ENCODE assay signal across 9 cellular contexts in the genomic region with DNA sequence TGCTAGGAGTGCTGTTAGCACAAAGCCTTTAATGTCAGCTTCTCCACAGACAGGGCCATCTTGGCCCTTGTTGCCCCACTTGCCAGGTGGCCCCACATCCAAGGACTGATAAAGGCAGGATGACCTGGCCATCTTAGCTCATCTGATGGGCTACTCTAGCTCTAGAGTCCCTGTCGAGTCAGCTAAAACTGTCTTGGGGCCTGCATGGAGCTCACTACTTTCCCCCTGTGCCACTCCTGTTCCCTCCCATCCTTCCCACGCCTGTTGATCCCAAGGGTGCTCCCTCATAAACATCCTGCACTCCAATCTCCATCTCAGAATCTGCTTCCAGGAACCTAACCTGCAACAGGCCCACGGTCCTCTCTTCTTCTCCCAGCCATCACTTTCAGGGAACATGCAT. TPM values are rescaled to one million over a fixed set of nuclear protein-coding genes. Genes with fewer than 3 reads are reported as not detected.
DNase-seq lines count a peak whose midpoint lies in the region; ATAC-seq, FAIRE-seq and TF ChIP-seq lines count a peak whose summit lies in the region.
"Had no signal": no experiment of that assay in that cellular context is flagged by ENCODE, and none has a peak within 500 bp of the region (broad histone marks: within the 10 kb centered on the region; RNA-seq: fewer than 3 reads in every experiment).

No MANE protein-coding gene starts in this region.

- peaks cover 35% of the 10 kb centered on the region for H3K27me3 Mint-ChIP-seq in astrocyte (ENCODE audit: low read depth, unreplicated experiment)
- H3K27me3 Mint-ChIP-seq in naive thymus-derived CD4-positive, alpha-beta T cell = peaks cover 0 to 2% (median 0%) of the 10 kb centered on the region in 5 donors

- H3K4me1 ChIP-seq in HepG2 (ENCODE audit: insufficient read depth, low read length) (peaks cover 31% of the 10 kb centered on the region), right lobe of liver (peaks cover 0 to 4% (median 0%) of the 10 kb centered on the region in 4 donors), astrocyte (ENCODE audit: insufficient read depth, low read length) (peaks cover 12% of the 10 kb centered on the region), uterus (peaks cover 0 to 8% of the 10 kb centered on the region in 2 donors)
- peaks cover 25 to 29% of the 10 kb centered on the region in 2 donors for H3K4me1 ChIP-seq in naive thymus-derived CD4-positive, alpha-beta T cell (ENCODE audit: control insufficient read depth in 2 of 2, insufficient read depth in 2 of 2, low read length in 2 of 2)

- no peak for TF ChIP-seq POLR2A in HepG2 (IDR thresholded peaks at IDR 0.05; ENCODE audit: insufficient read depth in 1 of 2, low read depth in 2 of 2, low read length in 2 of 2)
- no peak for TF ChIP-seq POLR2A in right lobe of liver (IDR thresholded peaks at IDR 0.05)
- no peak for TF ChIP-seq POLR2A in uterus (IDR thresholded peaks at IDR 0.05)

- whole genome bisulfite sequencing in HepG2 (ENCODE audit: low lambda C conversion rate) = 22% methylated on average over 3 of the region's 3 CpGs
- WGBS in right lobe of liver (ENCODE audit: insufficient coverage, low coverage, low lambda C conversion rate, missing lambda C conversion rate) = 89% methylated on average over 3 of the region's 3 CpGs

- H3K27ac ChIP-seq in HepG2 (ENCODE audit: extremely low read length, insufficient read depth, low read length) (no peak overlapping the region), right lobe of liver (no peak overlapping the region), astrocyte (ENCODE audit: low read depth, low read length) (no peak overlapping the region), uterus (peak overlapping the region; percentile 80 to 83)
- H3K27ac ChIP-seq in naive thymus-derived CD4-positive, alpha-beta T cell (ENCODE audit: low read depth, low read length) = peak overlapping the region; percentile 82
- H3K27ac ChIP-seq: PC-9 had no signal

- H3K4me2 ChIP-seq in HepG2 (ENCODE audit: low read depth, low read length) (peak overlapping the region; percentile 87), astrocyte (ENCODE audit: low read length) (peak overlapping the region; percentile 89)
- H3K4me2 ChIP-seq: PC-9 had no signal

- ATAC-seq in HepG2 (peak; percentile 23), right lobe of liver (no peak), GM21515 (IDR thresholded peaks at IDR 0.05; ENCODE audit: unreplicated experiment) (no peak), GM21619 (IDR thresholded peaks at IDR 0.05; ENCODE audit: unreplicated experiment) (no peak)
- no peak for ATAC-seq in naive thymus-derived CD4-positive, alpha-beta T cell

- TF ChIP-seq CTCF in HepG2 (CRISPR knock-in tag; IDR thresholded peaks at IDR 0.05) = no peak
- no peak for TF ChIP-seq CTCF in right lobe of liver (IDR thresholded peaks at IDR 0.05)
- TF ChIP-seq CTCF in astrocyte (IDR thresholded peaks at IDR 0.05; ENCODE audit: insufficient read depth, low read depth, low read length) = no peak
- no peak for TF ChIP-seq CTCF in uterus (IDR thresholded peaks at IDR 0.05)

- intact Hi-C loops in HepG2 (cut with micrococcal nuclease; ENCODE audit: unreplicated experiment) (loop anchor here (10.0 kb wide), 1 partner anchor 53 kb away; no protein-coding TSS in a partner anchor), right lobe of liver (cut with DNase I) (no loop called here), uterus (cut with DNase I; ENCODE audit: low total_unique reads) (no loop called here)
- intact Hi-C loops in naive thymus-derived CD4-positive, alpha-beta T cell (cut with micrococcal nuclease) = loop anchor here (5.0 kb wide), 2 partner anchors 74 to 234 kb away; a partner anchor contains a TSS

- no peak for TF ChIP-seq RAD21 in HepG2 (CRISPR knock-in tag; IDR thresholded peaks at IDR 0.05)

- H3K4me3 ChIP-seq in HepG2 (replicated peaks in 1 of 3; ENCODE audit: insufficient read depth in 1 of 3, low read depth in 2 of 3, low read length in 3 of 3) (peak overlapping the region; percentile 49 to 69 (median 56); a peak in 5 of 6 replicates), right lobe of liver (no peak overlapping the region), astrocyte (ENCODE audit: insufficient read depth, low read depth, low read length) (peak overlapping the region; percentile 65), uterus (peak overlapping the region in 1 of 2 donors; percentile 56)
- H3K4me3 ChIP-seq in naive thymus-derived CD4-positive, alpha-beta T cell (ENCODE audit: low read length) = peak overlapping the region; percentile 83
- H3K4me3 ChIP-seq: PC-9 had no signal

- peaks cover 4% of the 10 kb centered on the region for H3K9me3 Mint-ChIP-seq in astrocyte (ENCODE audit: unreplicated experiment)
- peaks cover 0 to 4% (median 0%) of the 10 kb centered on the region in 11 donors for H3K9me3 Mint-ChIP-seq in naive thymus-derived CD4-positive, alpha-beta T cell

- in situ Hi-C loops in HepG2 (cut with HindIII; ENCODE audit: extremely low pct_ligation_motif_present, low pct_unique_long_range_greater_than_20kb) = no loop called here

- no peak overlapping the region for H2AFZ ChIP-seq in HepG2 (ENCODE audit: low read length)
- H2AFZ ChIP-seq in astrocyte (ENCODE audit: low read depth, low read length) = peak overlapping the region; percentile 99
- H2AFZ ChIP-seq: PC-9 had no signal

- H3K36me3 Mint-ChIP-seq in astrocyte (ENCODE audit: low read depth, unreplicated experiment) = peaks cover 2% of the 10 kb centered on the region
- H3K36me3 Mint-ChIP-seq in naive thymus-derived CD4-positive, alpha-beta T cell = peaks cover 0 to 29% (median 4%) of the 10 kb centered on the region in 5 donors

- H3K79me2 ChIP-seq in HepG2 (ENCODE audit: insufficient read depth, low read length) (no peaks in the 10 kb centered on the region), astrocyte (ENCODE audit: insufficient read depth, low read length) (peaks cover 3% of the 10 kb centered on the region)

- no peak for DNase-seq in HepG2 (ENCODE audit: low spot score)
- DNase-seq in right lobe of liver = no peak
- DNase-seq in astrocyte (ENCODE audit: low read depth) = no peak
- no peak for DNase-seq in naive thymus-derived CD4-positive, alpha-beta T cell
- DNase-seq in uterus = no peak
- DNase-seq in inferior parietal cortex (ENCODE audit: extremely low spot score) = no peak
- DNase-seq: PC-9 had no signal

- no peaks in the 10 kb centered on the region for H3K36me3 ChIP-seq in HepG2 (replicated peaks in 1 of 2; ENCODE audit: control insufficient read depth in 1 of 2, insufficient read depth in 2 of 2, low read length in 2 of 2)
- no peaks in the 10 kb centered on the region for H3K36me3 ChIP-seq in right lobe of liver
- H3K36me3 ChIP-seq in astrocyte (ENCODE audit: insufficient read depth, low read length) = no peaks in the 10 kb centered on the region
- peaks cover 0 to 10% (median 0%) of the 10 kb centered on the region in 3 experiments for H3K36me3 ChIP-seq in naive thymus-derived CD4-positive, alpha-beta T cell (ENCODE audit: control insufficient read depth in 2 of 3, insufficient read depth in 3 of 3, low read length in 3 of 3)
- H3K36me3 ChIP-seq in uterus = no peaks in the 10 kb centered on the region

- H3K9ac ChIP-seq in HepG2 (ENCODE audit: insufficient read depth, low read depth, low read length) = peak overlapping the region; percentile 64
- peak overlapping the region; percentile 86 for H3K9ac ChIP-seq in astrocyte (ENCODE audit: low read length)

- BruUV-seq in HepG2 (replicated peaks; lab: Mats Ljungman, UMichigan) = no TSS peak

- no peaks in the 10 kb centered on the region for H4K20me1 ChIP-seq in HepG2 (ENCODE audit: insufficient read depth, low read length)
- no peaks in the 10 kb centered on the region for H4K20me1 ChIP-seq in astrocyte (ENCODE audit: insufficient read depth, low read length)

- peaks cover 4% of the 10 kb centered on the region for H3K4me1 Mint-ChIP-seq in astrocyte (ENCODE audit: low read depth, unreplicated experiment)
- H3K4me1 Mint-ChIP-seq in naive thymus-derived CD4-positive, alpha-beta T cell = peaks cover 38 to 57% (median 48%) of the 10 kb centered on the region in 7 donors

- H3K9me3 ChIP-seq in HepG2 (ENCODE audit: low read length) (no peaks in the 10 kb centered on the region), right lobe of liver (no peaks in the 10 kb centered on the region), astrocyte (ENCODE audit: insufficient read depth, low read depth, low read length) (no peaks in the 10 kb centered on the region), uterus (no peaks in the 10 kb centered on the region)
- H3K9me3 ChIP-seq in naive thymus-derived CD4-positive, alpha-beta T cell (ENCODE audit: control insufficient read depth in 2 of 3, low read length in 3 of 3) = no peaks in the 10 kb centered on the region

- no peak for TF ChIP-seq EP300 in HepG2 (IDR thresholded peaks at IDR 0.05; ENCODE audit: low read depth in 2 of 2, low read length in 2 of 2)
- no peak for TF ChIP-seq EP300 in HepG2 (CRISPR knock-in tag; IDR thresholded peaks at IDR 0.05; ENCODE audit: borderline replicate concordance)

- H3K27me3 ChIP-seq in HepG2 (ENCODE audit: control insufficient read depth in 1 of 2, insufficient read depth in 2 of 2, low read length in 2 of 2) = no peaks in the 10 kb centered on the region
- H3K27me3 ChIP-seq in right lobe of liver = no peaks in the 10 kb centered on the region
- H3K27me3 ChIP-seq in astrocyte (ENCODE audit: insufficient read depth, low read length) = no peaks in the 10 kb centered on the region
- H3K27me3 ChIP-seq in naive thymus-derived CD4-positive, alpha-beta T cell (ENCODE audit: control insufficient read depth in 2 of 2, insufficient read depth in 2 of 2, low read length in 2 of 2) = no peaks in the 10 kb centered on the region
- no peaks in the 10 kb centered on the region for H3K27me3 ChIP-seq in uterus

- POLR2A ChIA-PET in HepG2 (lab: Yijun Ruan, JAX) = interaction anchor here (1.5 to 1.6 kb wide), 2 partner anchors 48 to 51 kb away, joined by 7 read pairs; a partner anchor contains a TSS
- POLR2A ChIA-PET in naive thymus-derived CD4-positive, alpha-beta T cell (lab: Charles Lee) = interaction anchor here (0.8 to 2.9 kb wide), 16 partner anchors 9 to 196 kb away, joined by 3 to 23 read pairs (median 6); a partner anchor contains a TSS

- no peak overlapping the region for H3K27ac Mint-ChIP-seq in astrocyte (ENCODE audit: unreplicated experiment)
- peak overlapping the region; percentile 80 to 97 (median 90) for H3K27ac Mint-ChIP-seq in naive thymus-derived CD4-positive, alpha-beta T cell

- CTCF ChIA-PET in HepG2 (lab: Yijun Ruan, JAX; ENCODE audit: low intra/inter-chr PET ratio, low total read pairs) = no interaction called here
- CTCF ChIA-PET in naive thymus-derived CD4-positive, alpha-beta T cell (lab: Charles Lee) = interaction anchor here (1.1 to 1.3 kb wide), 2 partner anchors 31 to 32 kb away, joined by 3 to 6 read pairs; a partner anchor contains a TSS

- FAIRE-seq in HepG2 (lab: Jason Lieb, UNC) = no peak
- FAIRE-seq in astrocyte (lab: Jason Lieb, UNC) = no peak

- H3K4me3 Mint-ChIP-seq in astrocyte (ENCODE audit: unreplicated experiment) = peak overlapping the region; percentile 73
- H3K4me3 Mint-ChIP-seq in naive thymus-derived CD4-positive, alpha-beta T cell = peak overlapping the region; percentile 75 to 93 (median 83)

RNA-seq across cellular contexts. Expression of a gene that starts 0.7 kb away (rescaled TPM):
- total RNA-seq in HepG2 (2016; rRNA removed; fragmentation: Illumina TruSeq; extraction: Trizol) (10.5 and 14.1 TPM in 2 replicates), right lobe of liver (1 to 10 TPM; 1.6 to 4.3 (median 2.7) TPM), astrocyte (4.2 and 5.7 TPM in 2 replicates), uterus (100 to 1,000 TPM in 1 of 4 donors, 10 to 100 TPM in 1, 1 to 10 TPM in 2; 1.8 to 125 (median 9.6) TPM)
- total RNA-seq in HepG2 (2016; cell fraction: cytosol; rRNA removed; fragmentation: Illumina TruSeq; extraction: Trizol; ENCODE audit: low read depth) = 8.7 and 9.3 TPM in 2 replicates
- total RNA-seq in HepG2 (2016; cell fraction: insoluble cytoplasmic fraction; rRNA removed; fragmentation: Illumina TruSeq; extraction: Trizol) = 9.7 and 15.2 TPM in 2 replicates
- total RNA-seq in HepG2 (2016; cell fraction: membrane; rRNA removed; fragmentation: Illumina TruSeq; extraction: Trizol) = 13.8 and 16.2 TPM in 2 replicates
- 10.8 and 12.2 TPM in 2 replicates for total RNA-seq in HepG2 (2016; cell fraction: nucleus; rRNA removed; fragmentation: Illumina TruSeq; extraction: Trizol)
- polyA plus RNA-seq in HepG2 (2011; rRNA removed) = 16.2 and 17.2 TPM in 2 replicates
- 16.8 and 17.0 TPM in 2 replicates for polyA plus RNA-seq in HepG2 (2011; cell fraction: cytosol; rRNA removed)
- 8.6 and 8.7 TPM in 2 replicates for polyA plus RNA-seq in HepG2 (2011; cell fraction: nucleus; rRNA removed)
- 6.8 and 8.6 TPM in 2 replicates for polyA plus RNA-seq in HepG2 (2012)
- 11.6 and 12.7 TPM in 2 replicates for polyA plus RNA-seq in HepG2 (2016; cell fraction: cytosol; fragmentation: Illumina TruSeq; extraction: Trizol; ENCODE audit: low read depth)
- 11.0 and 12.6 TPM in 2 replicates for polyA plus RNA-seq in HepG2 (2016; cell fraction: insoluble cytoplasmic fraction; fragmentation: Illumina TruSeq; extraction: Trizol; ENCODE audit: low read depth)
- 14.9 and 18.3 TPM in 2 replicates for polyA plus RNA-seq in HepG2 (2016; cell fraction: membrane; fragmentation: Illumina TruSeq; extraction: Trizol; ENCODE audit: low read depth)
- polyA plus RNA-seq in HepG2 (2016; cell fraction: nucleus; fragmentation: Illumina TruSeq; extraction: Trizol; ENCODE audit: insufficient read depth, low read depth) = 22.5 and 22.7 TPM in 2 replicates
- 14.0 TPM in 1 of 2 replicates, not detected in the other for polyA minus RNA-seq in HepG2 (2011; rRNA and poly(A)+ RNA removed; ENCODE audit: low replicate concordance)
- polyA minus RNA-seq in HepG2 (2011; cell fraction: cytosol; rRNA and poly(A)+ RNA removed) = 7.2 and 8.1 TPM in 2 replicates
- 3.7 and 3.9 TPM in 2 replicates for polyA minus RNA-seq in HepG2 (2011; cell fraction: nucleus; rRNA and poly(A)+ RNA removed)
- 10 to 100 TPM; 14.8 to 32.8 (median 29.2) TPM for total RNA-seq in naive thymus-derived CD4-positive, alpha-beta T cell
- polyA plus RNA-seq in naive thymus-derived CD4-positive, alpha-beta T cell = 10 to 100 TPM; 46.0 to 51.6 TPM
- total RNA-seq: PC-9 had no signal

RNA-seq across cellular contexts. Expression of a gene that starts 31.4 kb away (rescaled TPM):
- total RNA-seq in HepG2 (2016; rRNA removed; fragmentation: Illumina TruSeq; extraction: Trizol) = not detected in 2 replicates
- total RNA-seq in HepG2 (2016; cell fraction: cytosol; rRNA removed; fragmentation: Illumina TruSeq; extraction: Trizol; ENCODE audit: low read depth) = not detected in 2 replicates
- total RNA-seq in HepG2 (2016; cell fraction: insoluble cytoplasmic fraction; rRNA removed; fragmentation: Illumina TruSeq; extraction: Trizol) = not detected in 2 replicates
- not detected in 2 replicates for total RNA-seq in HepG2 (2016; cell fraction: membrane; rRNA removed; fragmentation: Illumina TruSeq; extraction: Trizol)
- not detected in 2 replicates for total RNA-seq in HepG2 (2016; cell fraction: nucleus; rRNA removed; fragmentation: Illumina TruSeq; extraction: Trizol)
- not detected in 2 replicates for polyA plus RNA-seq in HepG2 (2011; rRNA removed)
- not detected in 2 replicates for polyA plus RNA-seq in HepG2 (2011; cell fraction: cytosol; rRNA removed)
- not detected in 2 replicates for polyA plus RNA-seq in HepG2 (2011; cell fraction: nucleus; rRNA removed)
- not detected in 2 replicates for polyA plus RNA-seq in HepG2 (2012)
- not detected in 2 replicates for polyA plus RNA-seq in HepG2 (2016; cell fraction: cytosol; fragmentation: Illumina TruSeq; extraction: Trizol; ENCODE audit: low read depth)
- not detected in 2 replicates for polyA plus RNA-seq in HepG2 (2016; cell fraction: insoluble cytoplasmic fraction; fragmentation: Illumina TruSeq; extraction: Trizol; ENCODE audit: low read depth)
- polyA plus RNA-seq in HepG2 (2016; cell fraction: membrane; fragmentation: Illumina TruSeq; extraction: Trizol; ENCODE audit: low read depth) = not detected in 2 replicates
- polyA plus RNA-seq in HepG2 (2016; cell fraction: nucleus; fragmentation: Illumina TruSeq; extraction: Trizol; ENCODE audit: insufficient read depth, low read depth) = not detected in 2 replicates
- polyA minus RNA-seq in HepG2 (2011; rRNA and poly(A)+ RNA removed; ENCODE audit: low replicate concordance) = not detected in 2 replicates
- polyA minus RNA-seq in HepG2 (2011; cell fraction: cytosol; rRNA and poly(A)+ RNA removed) = not detected in 2 replicates
- not detected in 2 replicates for polyA minus RNA-seq in HepG2 (2011; cell fraction: nucleus; rRNA and poly(A)+ RNA removed)
- not detected for total RNA-seq in right lobe of liver
- not detected in 2 replicates for total RNA-seq in astrocyte
- 10 to 100 TPM; 12.0 to 87.1 (median 49.8) TPM for total RNA-seq in naive thymus-derived CD4-positive, alpha-beta T cell
- polyA plus RNA-seq in naive thymus-derived CD4-positive, alpha-beta T cell = 1 to 10 TPM; 6.8 to 6.9 TPM
- total RNA-seq in uterus = under 1 TPM in 2 of 4 donors, not detected in 2; 0.28 to 0.49 TPM
- total RNA-seq: PC-9 had no signal

RNA-seq across cellular contexts. Expression of a gene that starts 48.6 kb away (rescaled TPM):
- total RNA-seq in HepG2 (2016; rRNA removed; fragmentation: Illumina TruSeq; extraction: Trizol) (44.7 and 47.8 TPM in 2 replicates), right lobe of liver (10 to 100 TPM; 16.1 to 33.0 (median 22.8) TPM), astrocyte (44.8 and 47.0 TPM in 2 replicates), uterus (100 to 1,000 TPM; 105 to 138 (median 127) TPM)
- 31.1 and 33.0 TPM in 2 replicates for total RNA-seq in HepG2 (2016; cell fraction: cytosol; rRNA removed; fragmentation: Illumina TruSeq; extraction: Trizol; ENCODE audit: low read depth)
- 42.5 and 43.3 TPM in 2 replicates for total RNA-seq in HepG2 (2016; cell fraction: insoluble cytoplasmic fraction; rRNA removed; fragmentation: Illumina TruSeq; extraction: Trizol)
- 26.5 and 32.0 TPM in 2 replicates for total RNA-seq in HepG2 (2016; cell fraction: membrane; rRNA removed; fragmentation: Illumina TruSeq; extraction: Trizol)
- total RNA-seq in HepG2 (2016; cell fraction: nucleus; rRNA removed; fragmentation: Illumina TruSeq; extraction: Trizol) = 84.6 and 87.9 TPM in 2 replicates
- polyA plus RNA-seq in HepG2 (2011; rRNA removed) = 52.8 and 53.5 TPM in 2 replicates
- 17.7 and 21.7 TPM in 2 replicates for polyA plus RNA-seq in HepG2 (2011; cell fraction: cytosol; rRNA removed)
- polyA plus RNA-seq in HepG2 (2011; cell fraction: nucleus; rRNA removed) = 158 and 159 TPM in 2 replicates
- 49.2 and 50.3 TPM in 2 replicates for polyA plus RNA-seq in HepG2 (2012)
- 1.9 and 2.0 TPM in 2 replicates for polyA plus RNA-seq in HepG2 (2016; cell fraction: cytosol; fragmentation: Illumina TruSeq; extraction: Trizol; ENCODE audit: low read depth)
- polyA plus RNA-seq in HepG2 (2016; cell fraction: insoluble cytoplasmic fraction; fragmentation: Illumina TruSeq; extraction: Trizol; ENCODE audit: low read depth) = 40.8 and 44.0 TPM in 2 replicates
- 5.7 and 9.2 TPM in 2 replicates for polyA plus RNA-seq in HepG2 (2016; cell fraction: membrane; fragmentation: Illumina TruSeq; extraction: Trizol; ENCODE audit: low read depth)
- polyA plus RNA-seq in HepG2 (2016; cell fraction: nucleus; fragmentation: Illumina TruSeq; extraction: Trizol; ENCODE audit: insufficient read depth, low read depth) = 169 and 172 TPM in 2 replicates
- polyA minus RNA-seq in HepG2 (2011; rRNA and poly(A)+ RNA removed; ENCODE audit: low replicate concordance) = 33.2 and 43.4 TPM in 2 replicates
- 22.4 and 27.4 TPM in 2 replicates for polyA minus RNA-seq in HepG2 (2011; cell fraction: cytosol; rRNA and poly(A)+ RNA removed)
- 128 and 167 TPM in 2 replicates for polyA minus RNA-seq in HepG2 (2011; cell fraction: nucleus; rRNA and poly(A)+ RNA removed)
- total RNA-seq in naive thymus-derived CD4-positive, alpha-beta T cell = 100 to 1,000 TPM in 4 of 5 experiments, 10 to 100 TPM in 1; 80.4 to 169 (median 139) TPM
- 10 to 100 TPM; 32.8 to 50.4 TPM for polyA plus RNA-seq in naive thymus-derived CD4-positive, alpha-beta T cell

Comparison
In these comparisons a context has a peak if more than half of its experiments do, and no peak if none do; other contexts are left out.
1. H3K4me3 ChIP-seq: peak in HepG2 (3 of 3), astrocyte (single experiment) and naive thymus-derived CD4-positive, alpha-beta T cell (single experiment); none in right lobe of liver (0 of 3).
2. intact Hi-C loops: an anchor here in HepG2 (10.0 kb wide) and naive thymus-derived CD4-positive, alpha-beta T cell (5.0 kb wide); none called in right lobe of liver and uterus.
3. H3K27ac ChIP-seq: peak in naive thymus-derived CD4-positive, alpha-beta T cell (single experiment) and uterus (2 of 2); none in HepG2 (single experiment), right lobe of liver (0 of 3) and astrocyte (single experiment).
4. RNA of a gene that starts 31.4 kb away (total RNA-seq): 12.0 to 87.1 TPM in naive thymus-derived CD4-positive, alpha-beta T cell; 0.28 to 0.49 TPM in uterus, not detected in right lobe of liver, not detected in HepG2 and not detected in astrocyte; every median in the first group is over 4 times any median in the second.